10 cellular contexts compared by ENCODE assay signal in genomic region chr4:184348311-184349233, GRCh38.
DNase-seq lines count a peak whose midpoint lies in the region; ATAC-seq, FAIRE-seq and TF ChIP-seq lines count a peak whose summit lies in the region.
"Had no signal": no experiment of that assay in that cellular context is flagged by ENCODE, and none has a peak within 500 bp of the region (broad histone marks: within the 10 kb centered on the region; RNA-seq: fewer than 3 reads in every experiment).

No MANE protein-coding gene starts in this region.

- no TSS peak for BruUV-seq in PC-9 (replicated peaks; lab: Mats Ljungman, UMichigan)

- H3K4me2 ChIP-seq in PC-9 = peak overlapping the region; percentile 55; the same call in 1 of the 2 replicates

- H3K36me3 Mint-ChIP-seq in activated CD4-positive, alpha-beta T cell treated with anti-CD3 and anti-CD28 coated beads, Interleukin-2, amount 10 ng/mL, durations not matched to agents 24 days and 14 days (ENCODE audit: low read depth) = no peaks in the 10 kb centered on the region

- WGBS in heart left ventricle, 4 donors = 47 to 57% (median 50%) methylated on average over 15 of the region's 15 CpGs
- WGBS in pancreas, 2 donors = 17 to 19% methylated on average over 15 of the region's 15 CpGs

- H3K4me1 ChIP-seq in PC-9 (replicated peaks; ENCODE audit: insufficient read depth) (peaks cover 18% of the 10 kb centered on the region), heart left ventricle (peaks cover 5 to 67% (median 45%) of the 10 kb centered on the region in 12 donors), pancreas (peaks cover 26 to 41% (median 26%) of the 10 kb centered on the region in 3 donors)

- POLR2A ChIA-PET in PC-9 (lab: Charles Lee; ENCODE audit: unreplicated experiment) = interaction anchor here (0.6 to 0.9 kb wide), 4 partner anchors 12 to 958 kb away, joined by 3 to 7 read pairs (median 4); no protein-coding TSS in a partner anchor

- no peak overlapping the region for H2AFZ ChIP-seq in PC-9

- peak; percentile 16 for FAIRE-seq in D721Med (lab: Jason Lieb, UNC)
- FAIRE-seq in pancreas (lab: Jason Lieb, UNC) = no peak

- no peaks in the 10 kb centered on the region for H3K79me2 ChIP-seq in PC-9 (ENCODE audit: low read depth)

- H3K4me3 Mint-ChIP-seq in activated CD4-positive, alpha-beta T cell treated with anti-CD3 and anti-CD28 coated beads, Interleukin-2, amount 10 ng/mL, durations not matched to agents 24 days and 14 days = no peak overlapping the region

- H3K36me3 ChIP-seq in PC-9 (ENCODE audit: low read depth) = no peaks in the 10 kb centered on the region
- no peaks in the 10 kb centered on the region for H3K36me3 ChIP-seq in heart left ventricle
- no peaks in the 10 kb centered on the region for H3K36me3 ChIP-seq in pancreas

- H3K27ac Mint-ChIP-seq in activated CD4-positive, alpha-beta T cell treated with anti-CD3 and anti-CD28 coated beads, Interleukin-2, amount 10 ng/mL, durations not matched to agents 24 days and 14 days = no peak overlapping the region

- no peaks in the 10 kb centered on the region for H4K20me1 ChIP-seq in PC-9 (ENCODE audit: insufficient read depth)

- no peaks in the 10 kb centered on the region for H3K9me3 ChIP-seq in PC-9 (ENCODE audit: insufficient read depth, low read depth)
- no peaks in the 10 kb centered on the region for H3K9me3 ChIP-seq in heart left ventricle
- H3K9me3 ChIP-seq in pancreas = no peaks in the 10 kb centered on the region

- TF ChIP-seq CTCF in D721Med (IDR thresholded peaks at IDR 0.05; ENCODE audit: insufficient read depth, missing control alignments) = no peak
- TF ChIP-seq CTCF in PC-9 (conservative IDR thresholded peaks at IDR 0.05) = no peak
- TF ChIP-seq CTCF in heart left ventricle (IDR thresholded peaks at IDR 0.05) = no peak
- no peak for TF ChIP-seq CTCF in pancreas (IDR thresholded peaks at IDR 0.05)

- intact Hi-C loops in PC-9 (cut with micrococcal nuclease; ENCODE audit: unreplicated experiment) (no loop called here), heart left ventricle (cut with DNase I) (loop anchor here in 7 of 10 donors (2.0 to 10.0 kb wide), 7 partner anchors 34 to 296 kb away; partner anchors contain the start of genes IRF2 (in 5 of the 7), CASP3 (in 1 of the 7) and PRIMPOL (in 1 of the 7)), pancreas (cut with DNase I) (no loop called here)
- intact Hi-C loops in activated CD4-positive, alpha-beta T cell treated with anti-CD3 and anti-CD28 coated beads, Interleukin-2, amount 10 ng/mL, durations not matched to agents 24 days and 14 days (cut with micrococcal nuclease) = no loop called here

- CTCF ChIA-PET in PC-9 (lab: Charles Lee) = no interaction called here

- H3K9me3 Mint-ChIP-seq in activated CD4-positive, alpha-beta T cell treated with anti-CD3 and anti-CD28 coated beads, Interleukin-2, amount 10 ng/mL, durations not matched to agents 24 days and 14 days = peaks cover 7% of the 10 kb centered on the region

- H3K27ac ChIP-seq in PC-9 = peak overlapping the region; percentile 66; the same call in 1 of the 2 replicates
- H3K27ac ChIP-seq in heart left ventricle = peak overlapping the region; percentile 11 to 94 (median 84)
- peak overlapping the region; percentile 58 to 93 (median 85) for H3K27ac ChIP-seq in pancreas

- no peak overlapping the region for H3K4me3 ChIP-seq in PC-9
- H3K4me3 ChIP-seq in heart left ventricle = no peak overlapping the region
- H3K4me3 ChIP-seq in pancreas = no peak overlapping the region

- no peaks in the 10 kb centered on the region for H3F3A ChIP-seq in PC-9 (ENCODE audit: insufficient read depth, low read depth)

- DNase-seq in D721Med (ENCODE audit: insufficient read length, low spot score) (peak; percentile 51), PC-9 (peak in 1 of 2 experiments; percentile 56), heart left ventricle (peak in 2 of 5 donors; percentile 50 to 57), pancreas (peak in 4 of 6 donors; percentile 58 to 87 (median 68)), globus pallidus (ENCODE audit: low spot score) (no peak), hepatic stellate cell (ENCODE audit: low spot score) (no peak)
- no peak for DNase-seq in stimulated activated CD4-positive, alpha-beta T cell treated with anti-CD3 and anti-CD28 coated beads, Interleukin-4, amount 100 ng/mL, for 4 hours
- no peak for DNase-seq in activated CD4-positive, alpha-beta T cell treated with anti-CD3 and anti-CD28 coated beads, Interleukin-2, amount 10 ng/mL, durations not matched to agents 24 days and 14 days
- DNase-seq: DMS 273 treated with DMSO at 0.1 percent for 48 hours; NK-92 treated with Interleukin-12 subunit alpha and Interleukin-12 subunit beta, amount 100 ng/mL, for 24 hours had no signal

- H3K9me2 ChIP-seq in PC-9 (ENCODE audit: insufficient read depth) = no peaks in the 10 kb centered on the region

- TF ChIP-seq POLR2A in heart left ventricle (IDR thresholded peaks at IDR 0.05) = peak in 1 of 2 donors; percentile 20

- ATAC-seq in heart left ventricle = peak; percentile 5 to 65 (median 38)
- ATAC-seq in pancreas = peak; percentile 76 to 82 (median 78)

- H3K27me3 Mint-ChIP-seq in activated CD4-positive, alpha-beta T cell treated with anti-CD3 and anti-CD28 coated beads, Interleukin-2, amount 10 ng/mL, durations not matched to agents 24 days and 14 days = no peaks in the 10 kb centered on the region

- H3K27me3 ChIP-seq in PC-9 (ENCODE audit: insufficient read depth, low read depth) (no peaks in the 10 kb centered on the region), heart left ventricle (no peaks in the 10 kb centered on the region), pancreas (no peaks in the 10 kb centered on the region)

- H3K4me1 Mint-ChIP-seq in activated CD4-positive, alpha-beta T cell treated with anti-CD3 and anti-CD28 coated beads, Interleukin-2, amount 10 ng/mL, durations not matched to agents 24 days and 14 days = peaks cover 22% of the 10 kb centered on the region

Comparison
In these comparisons a context has a peak if more than half of its experiments do, and no peak if none do; other contexts are left out.
1. DNase-seq: peak in D721Med (single experiment) and pancreas (4 of 6); none in globus pallidus (single experiment), stimulated activated CD4-positive, alpha-beta T cell treated with anti-CD3 and anti-CD28 coated beads, Interleukin-4, amount 100 ng/mL, for 4 hours (0 of 2), activated CD4-positive, alpha-beta T cell treated with anti-CD3 and anti-CD28 coated beads, Interleukin-2, amount 10 ng/mL, durations not matched to agents 24 days and 14 days (single experiment) and hepatic stellate cell (single experiment).
2. intact Hi-C loops: an anchor here in heart left ventricle (2.0 to 10.0 kb wide); none called in PC-9, pancreas and activated CD4-positive, alpha-beta T cell treated with anti-CD3 and anti-CD28 coated beads, Interleukin-2, amount 10 ng/mL, durations not matched to agents 24 days and 14 days.
3. Peak in every context shown above with its lines, with median percentiles within 50 percentile points of each other: H3K27ac ChIP-seq.